In genomic region chr14:91245029-91245428, GRCh38 we compare ENCODE assay signal across 9 cellular contexts. TPM values are rescaled to one million over a fixed set of nuclear protein-coding genes. Genes with fewer than 3 reads are reported as not detected.
A peak's percentile ranks its signal among the peaks of the same experiment; 100 is the strongest.
DNase-seq lines count a peak whose midpoint lies in the region; ATAC-seq and TF ChIP-seq lines count a peak whose summit lies in the region.
"Had no signal": no experiment of that assay in that cellular context is flagged by ENCODE, and none has a peak within 500 bp of the region (broad histone marks: within the 10 kb centered on the region; RNA-seq: fewer than 3 reads in every experiment).

No MANE protein-coding gene starts in this region.

- peaks cover 22% of the 10 kb centered on the region for H3K79me2 ChIP-seq in Loucy (ENCODE audit: insufficient read depth, low read length)

- peak overlapping the region; percentile 79 to 80 for H3K27ac ChIP-seq in esophagus (ENCODE audit: low read depth in 2 of 2, low read length in 1 of 2)
- peak overlapping the region in 1 of 2 donors; percentile 43 for H3K27ac ChIP-seq in breast epithelium
- H3K27ac ChIP-seq: SJSA1 had no signal

- H3K9ac ChIP-seq in Loucy (ENCODE audit: low read depth, low read length, poor library complexity, severe bottlenecking) = peak overlapping the region; percentile 72

- H3K36me3 ChIP-seq in Loucy (ENCODE audit: insufficient read depth, low read length) (no peaks in the 10 kb centered on the region), esophagus (ENCODE audit: control insufficient read depth in 2 of 2, insufficient read depth in 2 of 2, low read length in 1 of 2) (no peaks in the 10 kb centered on the region), breast epithelium (no peaks in the 10 kb centered on the region)
- H3K36me3 ChIP-seq: SJSA1 had no signal

- H3K27me3 ChIP-seq in Loucy (ENCODE audit: insufficient read depth, low read length, poor library complexity, severe bottlenecking) (no peaks in the 10 kb centered on the region), esophagus (ENCODE audit: control insufficient read depth in 1 of 2, insufficient read depth in 2 of 2, low read length in 2 of 2) (no peaks in the 10 kb centered on the region), breast epithelium (no peaks in the 10 kb centered on the region)
- H3K27me3 ChIP-seq: SJSA1 had no signal

- peaks cover 80% of the 10 kb centered on the region for H3K4me1 ChIP-seq in Loucy (ENCODE audit: insufficient read depth, low read length, poor library complexity, severe bottlenecking)
- peaks cover 2 to 7% of the 10 kb centered on the region in 2 donors for H3K4me1 ChIP-seq in esophagus (ENCODE audit: control insufficient read depth in 2 of 2, insufficient read depth in 2 of 2, low read length in 1 of 2)
- H3K4me1 ChIP-seq in breast epithelium = peaks cover 0 to 5% of the 10 kb centered on the region in 2 donors
- H3K4me1 ChIP-seq: SJSA1 had no signal

- no peaks in the 10 kb centered on the region for H3K9me2 ChIP-seq in Loucy (replicated peaks; ENCODE audit: low read depth, low read length)

- TF ChIP-seq CTCF in Loucy (conservative IDR thresholded peaks at IDR 0.05; ENCODE audit: low read length) (no peak), breast epithelium (IDR thresholded peaks at IDR 0.05) (no peak)

- TF ChIP-seq POLR2A in breast epithelium (IDR thresholded peaks at IDR 0.05) = no peak

- H2AFZ ChIP-seq in Loucy (ENCODE audit: low read length) = no peak overlapping the region

- DNase-seq in activated T-cell treated with anti-CD3 and anti-CD28 coated beads for 4 hours = peak; percentile 66
- DNase-seq in stimulated activated CD8-positive, alpha-beta memory T cell treated with anti-CD3 and anti-CD28 coated beads, Interleukin-7, amount 100 ng/mL, for 4 hours (ENCODE audit: low read depth in 2 of 2) = peak; percentile 61 to 67
- no peak for DNase-seq in mesenteric fat pad (ENCODE audit: low spot score)
- DNase-seq in breast epithelium (ENCODE audit: low spot score in 2 of 2) = no peak

- H3K4me3 ChIP-seq in Loucy (ENCODE audit: low read length, poor library complexity, severe bottlenecking) (peak overlapping the region; percentile 66), esophagus (ENCODE audit: low read depth in 1 of 2, low read length in 2 of 2) (no peak overlapping the region), breast epithelium (peak overlapping the region in 1 of 3 donors; percentile 22)
- H3K4me3 ChIP-seq: SJSA1 had no signal

- WGBS in esophagus, 2 donors = 60 to 62% methylated on average over 9 of the region's 9 CpGs

- peaks cover 6% of the 10 kb centered on the region; the same call in 1 of the 2 replicates for H3F3A ChIP-seq in Loucy (ENCODE audit: low read depth)

- H4K20me1 ChIP-seq in Loucy (ENCODE audit: insufficient read depth, low read length, poor library complexity, severe bottlenecking) = no peaks in the 10 kb centered on the region

- intact Hi-C loops in breast epithelium (cut with DNase I; ENCODE audit: low total_unique reads) = no loop called here

- no peak for ATAC-seq in HG03354 (IDR thresholded peaks at IDR 0.05; ENCODE audit: poor library complexity, severe bottlenecking, unreplicated experiment)
- no peak for ATAC-seq in GM19324 (IDR thresholded peaks at IDR 0.05; ENCODE audit: low FRiP score, unreplicated experiment)

- peak overlapping the region; percentile 89 for H3K4me2 ChIP-seq in Loucy (ENCODE audit: low read depth, low read length, poor library complexity, severe bottlenecking)

- H3K9me3 ChIP-seq in Loucy (ENCODE audit: insufficient read depth, low read depth, low read length) (no peaks in the 10 kb centered on the region), esophagus (ENCODE audit: control insufficient read depth in 2 of 2, insufficient read depth in 1 of 2, low read depth in 1 of 2, low read length in 1 of 2) (no peaks in the 10 kb centered on the region), breast epithelium (no peaks in the 10 kb centered on the region)
- H3K9me3 ChIP-seq: SJSA1 had no signal

RNA-seq across cellular contexts. Expression of gene GPR68, which starts 0.5 kb away (rescaled TPM):
- 1 to 10 TPM in 1 of 2 donors, under 1 TPM in 1; 0.71 to 4.8 TPM for polyA plus RNA-seq in esophagus
- total RNA-seq in mesenteric fat pad (0.67 TPM), breast epithelium (under 1 TPM; 0.32 to 0.66 (median 0.59) TPM)
- total RNA-seq: SJSA1 had no signal

Comparison
In these comparisons a context has a peak if more than half of its experiments do, and no peak if none do; other contexts are left out.
1. DNase-seq: peak in activated T-cell treated with anti-CD3 and anti-CD28 coated beads for 4 hours (single experiment) and stimulated activated CD8-positive, alpha-beta memory T cell treated with anti-CD3 and anti-CD28 coated beads, Interleukin-7, amount 100 ng/mL, for 4 hours (2 of 2); none in mesenteric fat pad (single experiment) and breast epithelium (0 of 2).